ENCODE assay signal across 8 cellular contexts in genomic region chr11:119065369-119065768, GRCh38. TPM values are rescaled to one million over a fixed set of nuclear protein-coding genes. Genes with fewer than 3 reads are reported as not detected.
DNase-seq lines count a peak whose midpoint lies in the region; ATAC-seq, FAIRE-seq and TF ChIP-seq lines count a peak whose summit lies in the region.

No MANE protein-coding gene starts in this region.

- H2AFZ ChIP-seq in K562 (ENCODE audit: low read depth, low read length) (0 out of 2 replicates have a peak overlapping the region, but pooled peaks have one; percentile 10), neural cell (ENCODE audit: low read depth, low read length) (no peak overlapping the region)

- H3K79me2 ChIP-seq in K562 (ENCODE audit: control insufficient read depth, insufficient read depth, low read length) (peaks cover 54% of the 10 kb centered on the region), neural cell (replicated peaks; ENCODE audit: insufficient read depth, low read length) (peaks cover 20% of the 10 kb centered on the region)

- H3K9ac ChIP-seq in K562 (ENCODE audit: insufficient read depth in 1 of 2, low read depth in 2 of 2, low read length in 2 of 2) (no peak overlapping the region), neural cell (ENCODE audit: low read length) (no peak overlapping the region)

- 11% methylated on average over 4 of the region's 4 CpGs for WGBS in K562 (ENCODE audit: insufficient coverage, low coverage, missing lambda C conversion rate)

- H3K27ac ChIP-seq in K562 (ENCODE audit: extremely low read depth, low read depth, low read length) (no peak overlapping the region; the same call in 2 of the 3 replicates), neural cell (ENCODE audit: low read length) (no peak overlapping the region)

- peak overlapping the region; percentile 86; the same call in 1 of the 2 replicates for H3K4me2 ChIP-seq in K562 (ENCODE audit: insufficient read depth, low read length)
- H3K4me2 ChIP-seq in neural cell (ENCODE audit: low read length), result no peak overlapping the region

- H3K27me3 ChIP-seq in K562 (ENCODE audit: control insufficient read depth in 2 of 2, insufficient read depth in 2 of 2, low read length in 2 of 2) (no peaks in the 10 kb centered on the region), neural cell (ENCODE audit: insufficient read depth, low read depth, low read length) (no peaks in the 10 kb centered on the region)

- H3F3A ChIP-seq in neural cell (ENCODE audit: insufficient read depth, low read length, poor library complexity, severe bottlenecking), result no peaks in the 10 kb centered on the region

- no TSS peak for BruUV-seq in K562 (replicated peaks; lab: Mats Ljungman, UMichigan)

- peak; percentile 57 to 77 for TF ChIP-seq RAD21 in K562 (CRISPR knock-in tag; conservative IDR thresholded peaks at IDR 0.05 in 1 of 2, IDR thresholded peaks at IDR 0.05 in 1 of 2)
- TF ChIP-seq RAD21 in neural cell (conservative IDR thresholded peaks at IDR 0.05), result peak; percentile 21

- intact Hi-C loops in K562 (cut with micrococcal nuclease), result no loop called here

- peak; percentile 85 for FAIRE-seq in K562 (lab: Jason Lieb, UNC)

- H3K9me2 ChIP-seq in neural cell (ENCODE audit: insufficient read depth, low read length), result no peaks in the 10 kb centered on the region

- TF ChIP-seq CTCF in K562 (IDR thresholded peaks at IDR 0.05 in 2 of 3, conservative IDR thresholded peaks at IDR 0.05 in 1 of 3; ENCODE audit: insufficient read depth in 2 of 3, low read depth in 1 of 3, low read length in 3 of 3) (peak; percentile 73 to 81 (median 80)), neural cell (IDR thresholded peaks at IDR 0.05; ENCODE audit: poor library complexity, severe bottlenecking) (peak; percentile 31)

- no peaks in the 10 kb centered on the region for H3K9me1 ChIP-seq in K562 (ENCODE audit: control insufficient read depth, insufficient read depth, low read length)

- ATAC-seq in K562, result peak; percentile 71
- ATAC-seq in HG03439 (IDR thresholded peaks at IDR 0.05; ENCODE audit: unreplicated experiment), result no peak
- no peak for ATAC-seq in GM21529 (IDR thresholded peaks at IDR 0.05; ENCODE audit: unreplicated experiment)
- ATAC-seq in GM18909 (IDR thresholded peaks at IDR 0.05; ENCODE audit: poor library complexity, unreplicated experiment), result no peak

- H3K36me3 ChIP-seq in K562 (ENCODE audit: control insufficient read depth, insufficient read depth, low read length) (peaks cover 25% of the 10 kb centered on the region), neural cell (ENCODE audit: insufficient read depth, low read length) (no peaks in the 10 kb centered on the region)

- no peak for TF ChIP-seq POLR2A in K562 (conservative IDR thresholded peaks at IDR 0.05)

- TF ChIP-seq EP300 in K562 (IDR thresholded peaks at IDR 0.05; ENCODE audit: low read length), result no peak
- no peak for TF ChIP-seq EP300 in neural cell (conservative IDR thresholded peaks at IDR 0.05; ENCODE audit: poor library complexity, severe bottlenecking)

- H4K20me1 ChIP-seq in K562 (replicated peaks; ENCODE audit: control insufficient read depth, insufficient read depth, low read length), result no peaks in the 10 kb centered on the region
- H4K20me1 ChIP-seq in neural cell (ENCODE audit: insufficient read depth), result no peaks in the 10 kb centered on the region

- no peaks in the 10 kb centered on the region for H3K9me3 ChIP-seq in K562 (replicated peaks; ENCODE audit: control insufficient read depth, insufficient read depth, low read depth, low read length)
- H3K9me3 ChIP-seq in neural cell (ENCODE audit: low read length), result no peaks in the 10 kb centered on the region

- peaks cover 16 to 24% of the 10 kb centered on the region in 2 experiments; a peak in 4 of 5 replicates for H3K4me1 ChIP-seq in K562 (replicated peaks in 1 of 2; ENCODE audit: control insufficient read depth in 2 of 2, insufficient read depth in 2 of 2, low read length in 2 of 2)

- CTCF ChIA-PET in K562 (lab: Yijun Ruan, JAX; ENCODE audit: low intra/inter-chr PET ratio), result no interaction called here

- POLR2A ChIA-PET in K562 (lab: Yijun Ruan, JAX), result interaction anchor here (0.9 to 4.0 kb wide), 4 partner anchors 9 to 428 kb away, joined by 3 to 68 read pairs (median 44); partner anchors contain the start of genes HMBS and HYOU1

- H3K4me3 ChIP-seq in K562 (no peak overlapping the region), neural cell (ENCODE audit: low read length) (no peak overlapping the region)

- in situ Hi-C loops in K562 (cut with MboI), result no loop called here

- DNase-seq in AG20443 (ENCODE audit: low spot score) (peak; percentile 25), GM19240 (ENCODE audit: insufficient read length, low spot score) (peak; percentile 51), SKM-1 (lab: John Stamatoyannopoulos, UW; ENCODE audit: unreplicated experiment) (peak; percentile 32), K562 (ENCODE audit: extremely low read depth in 1 of 4, low spot score in 3 of 4) (peak; percentile 65 to 80 (median 70))

RNA-seq across cellular contexts. Expression of gene VPS11, which starts 2.2 kb away (rescaled TPM):
- total RNA-seq in K562 (2011; cell fraction: chromatin; rRNA removed; ENCODE audit: low replicate concordance), result 48.5 and 85.1 TPM in 2 replicates
- total RNA-seq in K562 (2011; cell fraction: nucleolus; rRNA removed), result 45.9 and 54.7 TPM in 2 replicates
- total RNA-seq in K562 (2011; cell fraction: nucleoplasm; rRNA removed), result 43.9 and 49.8 TPM in 2 replicates
- total RNA-seq in K562 (2014; rRNA removed), result 31.2 and 38.7 TPM in 2 replicates
- total RNA-seq in K562 (2014; rRNA removed; fragmentation: Illumina TruSeq; extraction: Trizol), result 20.4 and 23.0 TPM in 2 replicates
- 31.3 and 33.5 TPM in 2 replicates for total RNA-seq in K562 (2015; rRNA removed; fragmentation: Illumina TruSeq; extraction: Trizol)
- total RNA-seq in K562 (2021), result 25.5 and 28.6 TPM in 2 replicates
- 14.1 and 16.7 TPM in 2 replicates for polyA plus RNA-seq in K562 (2011; rRNA removed)
- polyA plus RNA-seq in K562 (2011; cell fraction: cytosol; rRNA removed), result 19.3 and 19.7 TPM in 2 replicates
- 37.0 and 59.4 TPM in 2 replicates for polyA plus RNA-seq in K562 (2011; cell fraction: nucleus; rRNA removed)
- 30.8 and 37.2 TPM in 2 replicates for polyA plus RNA-seq in K562 (2012)
- 31.1 and 35.5 TPM in 2 replicates for polyA plus RNA-seq in K562 (2014; fragmentation: Illumina TruSeq; extraction: Trizol)
- polyA plus RNA-seq in K562 (2014; fragmentation: Nextera tagmentation; extraction: Ambion mirVana), result 10 to 100 TPM; 19.7 to 31.6 TPM
- 24.9 and 27.5 TPM in 2 replicates for polyA plus RNA-seq in K562 (2014; rRNA removed)
- polyA minus RNA-seq in K562 (2011; rRNA and poly(A)+ RNA removed), result 20.5 and 26.5 TPM in 2 replicates
- polyA minus RNA-seq in K562 (2011; cell fraction: cytosol; rRNA and poly(A)+ RNA removed), result 17.9 and 24.6 TPM in 2 replicates
- polyA minus RNA-seq in K562 (2011; cell fraction: nucleus; rRNA and poly(A)+ RNA removed), result 16.6 and 18.9 TPM in 2 replicates
- polyA plus RNA-seq in neural cell, result 24.1 and 24.8 TPM in 2 replicates
- polyA minus RNA-seq in neural cell, result 33.7 and 41.9 TPM in 2 replicates

RNA-seq across cellular contexts. Expression of gene HYOU1, which starts 8.4 kb away (rescaled TPM):
- 358 and 605 TPM in 2 replicates for total RNA-seq in K562 (2011; cell fraction: chromatin; rRNA removed; ENCODE audit: low replicate concordance)
- total RNA-seq in K562 (2011; cell fraction: nucleolus; rRNA removed), result 442 and 449 TPM in 2 replicates
- total RNA-seq in K562 (2011; cell fraction: nucleoplasm; rRNA removed), result 467 and 490 TPM in 2 replicates
- total RNA-seq in K562 (2014; rRNA removed) (128 and 132 TPM in 2 replicates), K562 (2014; rRNA removed; fragmentation: Illumina TruSeq; extraction: Trizol) (95.2 and 104 TPM in 2 replicates), K562 (2015; rRNA removed; fragmentation: Illumina TruSeq; extraction: Trizol) (124 and 125 TPM in 2 replicates), K562 (2021) (193 and 197 TPM in 2 replicates)
- polyA plus RNA-seq in K562 (2011; rRNA removed) (159 and 196 TPM in 2 replicates), K562 (2014; fragmentation: Illumina TruSeq; extraction: Trizol) (180 and 197 TPM in 2 replicates), K562 (2014; fragmentation: Nextera tagmentation; extraction: Ambion mirVana) (10 to 100 TPM; 19.5 to 46.2 TPM), K562 (2014; rRNA removed) (145 and 151 TPM in 2 replicates), neural cell (68.4 and 74.6 TPM in 2 replicates)
- 195 and 205 TPM in 2 replicates for polyA plus RNA-seq in K562 (2011; cell fraction: cytosol; rRNA removed)
- polyA plus RNA-seq in K562 (2011; cell fraction: nucleus; rRNA removed), result 158 and 198 TPM in 2 replicates
- polyA plus RNA-seq in K562 (2012), result 135 and 352 TPM in 2 replicates
- polyA minus RNA-seq in K562 (2011; rRNA and poly(A)+ RNA removed), result 167 and 177 TPM in 2 replicates
- polyA minus RNA-seq in K562 (2011; cell fraction: cytosol; rRNA and poly(A)+ RNA removed), result 92.7 and 93.6 TPM in 2 replicates
- 42.5 and 79.6 TPM in 2 replicates for polyA minus RNA-seq in K562 (2011; cell fraction: nucleus; rRNA and poly(A)+ RNA removed)
- polyA minus RNA-seq in neural cell, result 88.7 and 92.5 TPM in 2 replicates

RNA-seq across cellular contexts. Expression of gene HMBS, which starts 19.3 kb away (rescaled TPM):
- total RNA-seq in K562 (2011; cell fraction: chromatin; rRNA removed; ENCODE audit: low replicate concordance), result 269 and 490 TPM in 2 replicates
- 337 and 417 TPM in 2 replicates for total RNA-seq in K562 (2011; cell fraction: nucleolus; rRNA removed)
- 304 and 321 TPM in 2 replicates for total RNA-seq in K562 (2011; cell fraction: nucleoplasm; rRNA removed)
- 82.8 and 118 TPM in 2 replicates for total RNA-seq in K562 (2014; rRNA removed)
- 108 and 113 TPM in 2 replicates for total RNA-seq in K562 (2014; rRNA removed; fragmentation: Illumina TruSeq; extraction: Trizol)
- 52.3 and 56.9 TPM in 2 replicates for total RNA-seq in K562 (2015; rRNA removed; fragmentation: Illumina TruSeq; extraction: Trizol)
- 272 and 282 TPM in 2 replicates for total RNA-seq in K562 (2021)
- polyA plus RNA-seq in K562 (2011; rRNA removed), result 311 and 380 TPM in 2 replicates
- polyA plus RNA-seq in K562 (2011; cell fraction: cytosol; rRNA removed), result 268 and 371 TPM in 2 replicates
- 618 and 678 TPM in 2 replicates for polyA plus RNA-seq in K562 (2011; cell fraction: nucleus; rRNA removed)
- 146 and 173 TPM in 2 replicates for polyA plus RNA-seq in K562 (2012)
- polyA plus RNA-seq in K562 (2014; fragmentation: Illumina TruSeq; extraction: Trizol), result 286 and 323 TPM in 2 replicates
- 100 to 1,000 TPM; 308 to 385 TPM for polyA plus RNA-seq in K562 (2014; fragmentation: Nextera tagmentation; extraction: Ambion mirVana)
- 294 and 314 TPM in 2 replicates for polyA plus RNA-seq in K562 (2014; rRNA removed)
- polyA minus RNA-seq in K562 (2011; rRNA and poly(A)+ RNA removed), result 161 and 230 TPM in 2 replicates
- polyA minus RNA-seq in K562 (2011; cell fraction: cytosol; rRNA and poly(A)+ RNA removed), result 85.6 and 104 TPM in 2 replicates
- polyA minus RNA-seq in K562 (2011; cell fraction: nucleus; rRNA and poly(A)+ RNA removed), result 144 and 221 TPM in 2 replicates
- polyA plus RNA-seq in neural cell, result 12.7 and 15.9 TPM in 2 replicates
- polyA minus RNA-seq in neural cell, result 4.6 and 9.5 TPM in 2 replicates

RNA-seq across cellular contexts. Expression of gene SLC37A4, which starts 34.7 kb away (rescaled TPM):
- 93.5 and 200 TPM in 2 replicates for total RNA-seq in K562 (2011; cell fraction: chromatin; rRNA removed; ENCODE audit: low replicate concordance)
- 179 and 193 TPM in 2 replicates for total RNA-seq in K562 (2011; cell fraction: nucleolus; rRNA removed)
- 133 and 149 TPM in 2 replicates for total RNA-seq in K562 (2011; cell fraction: nucleoplasm; rRNA removed)
- total RNA-seq in K562 (2014; rRNA removed), result 27.9 and 34.1 TPM in 2 replicates
- total RNA-seq in K562 (2014; rRNA removed; fragmentation: Illumina TruSeq; extraction: Trizol), result 34.5 and 35.7 TPM in 2 replicates
- 27.9 and 28.2 TPM in 2 replicates for total RNA-seq in K562 (2015; rRNA removed; fragmentation: Illumina TruSeq; extraction: Trizol)
- 48.8 and 49.8 TPM in 2 replicates for total RNA-seq in K562 (2021)
- polyA plus RNA-seq in K562 (2011; rRNA removed), result 73.9 and 87.9 TPM in 2 replicates
- polyA plus RNA-seq in K562 (2011; cell fraction: cytosol; rRNA removed), result 125 and 133 TPM in 2 replicates
- polyA plus RNA-seq in K562 (2011; cell fraction: nucleus; rRNA removed), result 272 and 287 TPM in 2 replicates
- polyA plus RNA-seq in K562 (2012), result 36.4 and 40.1 TPM in 2 replicates
- polyA plus RNA-seq in K562 (2014; fragmentation: Illumina TruSeq; extraction: Trizol), result 54.6 and 55.2 TPM in 2 replicates
- 10 to 100 TPM; 24.7 to 40.7 TPM for polyA plus RNA-seq in K562 (2014; fragmentation: Nextera tagmentation; extraction: Ambion mirVana)
- 54.6 and 55.0 TPM in 2 replicates for polyA plus RNA-seq in K562 (2014; rRNA removed)
- polyA minus RNA-seq in K562 (2011; rRNA and poly(A)+ RNA removed), result 95.1 and 110 TPM in 2 replicates
- 31.7 and 35.4 TPM in 2 replicates for polyA minus RNA-seq in K562 (2011; cell fraction: cytosol; rRNA and poly(A)+ RNA removed)
- polyA minus RNA-seq in K562 (2011; cell fraction: nucleus; rRNA and poly(A)+ RNA removed), result 44.6 and 66.4 TPM in 2 replicates
- 23.5 and 25.8 TPM in 2 replicates for polyA plus RNA-seq in neural cell
- 11.3 and 13.9 TPM in 2 replicates for polyA minus RNA-seq in neural cell

RNA-seq across cellular contexts. Expression of gene DPAGT1, which starts 36.3 kb away (rescaled TPM):
- total RNA-seq in K562 (2011; cell fraction: chromatin; rRNA removed; ENCODE audit: low replicate concordance), result 270 and 472 TPM in 2 replicates
- 367 and 397 TPM in 2 replicates for total RNA-seq in K562 (2011; cell fraction: nucleolus; rRNA removed)
- 334 and 339 TPM in 2 replicates for total RNA-seq in K562 (2011; cell fraction: nucleoplasm; rRNA removed)
- total RNA-seq in K562 (2014; rRNA removed), result 29.9 and 44.1 TPM in 2 replicates
- 42.2 and 43.8 TPM in 2 replicates for total RNA-seq in K562 (2014; rRNA removed; fragmentation: Illumina TruSeq; extraction: Trizol)
- total RNA-seq in K562 (2015; rRNA removed; fragmentation: Illumina TruSeq; extraction: Trizol), result 35.3 and 40.0 TPM in 2 replicates
- 79.3 and 85.8 TPM in 2 replicates for total RNA-seq in K562 (2021)
- polyA plus RNA-seq in K562 (2011; rRNA removed), result 85.0 and 126 TPM in 2 replicates
- polyA plus RNA-seq in K562 (2011; cell fraction: cytosol; rRNA removed), result 181 and 307 TPM in 2 replicates
- 605 and 868 TPM in 2 replicates for polyA plus RNA-seq in K562 (2011; cell fraction: nucleus; rRNA removed)
- 55.2 and 59.1 TPM in 2 replicates for polyA plus RNA-seq in K562 (2012)
- 112 and 113 TPM in 2 replicates for polyA plus RNA-seq in K562 (2014; fragmentation: Illumina TruSeq; extraction: Trizol)
- 100 to 1,000 TPM in 1 of 2 experiments, 10 to 100 TPM in 1; 91.1 to 135 TPM for polyA plus RNA-seq in K562 (2014; fragmentation: Nextera tagmentation; extraction: Ambion mirVana)
- 61.3 and 79.2 TPM in 2 replicates for polyA plus RNA-seq in K562 (2014; rRNA removed)
- 93.3 and 126 TPM in 2 replicates for polyA minus RNA-seq in K562 (2011; rRNA and poly(A)+ RNA removed)
- polyA minus RNA-seq in K562 (2011; cell fraction: cytosol; rRNA and poly(A)+ RNA removed), result 33.0 and 58.4 TPM in 2 replicates
- 82.9 and 117 TPM in 2 replicates for polyA minus RNA-seq in K562 (2011; cell fraction: nucleus; rRNA and poly(A)+ RNA removed)
- polyA plus RNA-seq in neural cell, result 9.8 and 27.0 TPM in 2 replicates
- 10.5 and 14.6 TPM in 2 replicates for polyA minus RNA-seq in neural cell
